ENCODE assay signal across 1 cellular context in genomic region chr7:143914938-143915337, GRCh38.
TF ChIP-seq lines count a peak whose summit lies in the region.

No MANE protein-coding gene starts in this region.

TF ChIP-seq in HepG2, 621 proteins besides CTCF, POLR2A, EP300 and RAD21:
- TF ChIP-seq PREB (CRISPR knock-in tag; IDR thresholded peaks at IDR 0.05) = no peak
- TF ChIP-seq ZSCAN5A (CRISPR knock-in tag; IDR thresholded peaks at IDR 0.05; ENCODE audit: borderline replicate concordance) = no peak
- TF ChIP-seq PRDM4 (CRISPR knock-in tag; IDR thresholded peaks at IDR 0.05; ENCODE audit: borderline replicate concordance) = no peak
- TF ChIP-seq HDAC6 (IDR thresholded peaks at IDR 0.05; ENCODE audit: low read depth, low read length) = no peak
